Comparison of ENCODE assay signal across 1 cellular context in genomic region chr11:14503023-14503422, GRCh38.
TF ChIP-seq lines count a peak whose summit lies in the region.

No MANE protein-coding gene starts in this region.

TF ChIP-seq in K562, 482 proteins besides CTCF, POLR2A, EP300 and RAD21:
- TF ChIP-seq SAFB2 (IDR thresholded peaks at IDR 0.05; ENCODE audit: borderline replicate concordance, low read depth, low read length, severe bottlenecking) (no peak), ZNF780A (CRISPR knock-in tag; IDR thresholded peaks at IDR 0.05) (no peak), BCL6 (CRISPR knock-in tag; IDR thresholded peaks at IDR 0.05) (no peak), POLR2B (IDR thresholded peaks at IDR 0.05; ENCODE audit: low read depth, partially characterized antibody) (peak; percentile 64), THRB (CRISPR knock-in tag; conservative IDR thresholded peaks at IDR 0.05) (0 out of 2 replicates have a peak, but pooled peaks have one; percentile 21), ATF2 (CRISPR knock-in tag; IDR thresholded peaks at IDR 0.05) (no peak), XRCC5 (IDR thresholded peaks at IDR 0.05; ENCODE audit: low read depth, low read length) (no peak), SUPT5H (IDR thresholded peaks at IDR 0.05) (peak; percentile 57; the same call in 1 of the 2 replicates), ZNF507 (tag; conservative IDR thresholded peaks at IDR 0.05) (no peak), PURB (CRISPR knock-in tag; IDR thresholded peaks at IDR 0.05; ENCODE audit: low read depth) (no peak), ZBTB1 (CRISPR knock-in tag; IDR thresholded peaks at IDR 0.05; ENCODE audit: borderline replicate concordance, low read depth) (no peak), PHF21A (IDR thresholded peaks at IDR 0.05; ENCODE audit: borderline replicate concordance, low read depth) (no peak), L3MBTL2 (IDR thresholded peaks at IDR 0.05) (no peak), BCOR (IDR thresholded peaks at IDR 0.05) (no peak), IRF2 (CRISPR knock-in tag; IDR thresholded peaks at IDR 0.05) (no peak)
TF ChIP-seq in K562: peak in this region for 3.
